Comparison of ENCODE assay signal across 24 cellular contexts in the genomic region with DNA sequence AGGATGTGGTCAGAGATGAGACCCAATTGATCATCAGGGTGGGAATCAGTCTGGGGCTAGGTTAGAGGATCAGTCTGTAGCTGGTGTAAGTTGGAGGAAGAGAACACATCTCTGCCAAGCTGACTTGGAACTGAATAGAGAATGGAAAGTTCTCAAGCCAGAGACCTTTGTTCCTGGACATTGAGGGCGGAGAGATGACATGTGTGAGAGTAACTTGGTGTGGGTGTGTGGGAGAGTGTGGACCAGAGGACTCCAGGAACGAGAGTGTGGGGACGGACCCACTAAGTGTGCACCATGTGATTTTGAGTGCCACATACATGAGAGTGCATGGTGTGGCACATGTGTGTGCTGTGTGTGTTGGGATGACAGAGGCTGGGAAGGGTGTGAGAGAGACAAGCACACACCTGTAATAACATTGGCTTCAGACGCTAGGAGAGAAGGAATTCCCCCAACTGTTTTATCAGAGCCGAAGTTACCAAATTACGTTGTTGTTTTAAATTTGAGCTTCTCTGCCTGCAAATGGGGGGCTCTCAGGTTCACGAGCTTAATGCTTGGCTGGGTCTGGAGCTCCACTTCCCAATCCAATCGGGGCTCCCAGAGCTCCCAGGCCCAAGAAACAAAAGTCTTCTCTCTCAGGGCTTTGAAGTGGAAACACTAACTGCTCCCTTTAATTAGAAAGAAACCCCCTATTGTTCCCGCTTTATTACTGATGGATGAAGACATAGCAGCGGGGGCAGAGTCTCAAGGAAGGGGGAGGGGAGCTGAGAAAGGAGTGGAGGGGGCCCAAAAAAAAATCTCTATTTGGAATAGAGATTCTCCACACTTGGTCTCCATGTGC. TPM values are rescaled to one million over a fixed set of nuclear protein-coding genes. Genes with fewer than 3 reads are reported as not detected.
DNase-seq lines count a peak whose midpoint lies in the region; ATAC-seq and TF ChIP-seq lines count a peak whose summit lies in the region.
"Had no signal": no experiment of that assay in that cellular context is flagged by ENCODE, and none has a peak within 500 bp of the region (broad histone marks: within the 10 kb centered on the region; RNA-seq: fewer than 3 reads in every experiment).

No MANE protein-coding gene starts in this region.

- no peak for TF ChIP-seq CTCF in Caco-2 (IDR thresholded peaks at IDR 0.05; ENCODE audit: insufficient read depth in 1 of 2, low read depth in 1 of 2, low read length in 1 of 2, severe bottlenecking in 1 of 2, unreplicated experiment in 1 of 2)
- no peak for TF ChIP-seq CTCF in WERI-Rb-1 (IDR thresholded peaks at IDR 0.05; ENCODE audit: low read depth, low read length)

- H3K27me3 Mint-ChIP-seq in Caco-2 (ENCODE audit: insufficient read depth, unreplicated experiment) (no peaks in the 10 kb centered on the region), T-helper 17 cell (peaks cover 49% of the 10 kb centered on the region)

- BruUV-seq in Caco-2 (replicated peaks; lab: Mats Ljungman, UMichigan), result no TSS peak

- no peak overlapping the region for H3K23ac ChIP-seq in neuronal stem cell (ENCODE audit: low read depth, low read length, poor library complexity)

- H2BK15ac ChIP-seq in neuronal stem cell (ENCODE audit: low read length), result no peak overlapping the region

- H3K9me3 Mint-ChIP-seq in Caco-2 (ENCODE audit: unreplicated experiment), result no peaks in the 10 kb centered on the region
- H3K9me3 Mint-ChIP-seq: activated CD4-positive, alpha-beta T cell treated with anti-CD3 and anti-CD28 coated beads, Interleukin-2, amount 10 ng/mL, durations not matched to agents 7 days and 5 days; activated naive CD8-positive, alpha-beta T cell treated with anti-CD3 and anti-CD28 coated beads for 36 hours; central memory CD8-positive, alpha-beta T cell; natural killer cell had no signal

- H3K36me3 ChIP-seq in Caco-2 (ENCODE audit: control insufficient read depth, insufficient read depth, low read length) (no peaks in the 10 kb centered on the region), WERI-Rb-1 (no peaks in the 10 kb centered on the region), neuronal stem cell (replicated peaks in 1 of 2; ENCODE audit: control insufficient read depth in 2 of 2, insufficient read depth in 2 of 2, low read length in 2 of 2) (no peaks in the 10 kb centered on the region)
- H3K36me3 ChIP-seq: ascending aorta, uterus had no signal

- H3K14ac ChIP-seq in neuronal stem cell (ENCODE audit: low read length), result no peak overlapping the region

- H3K36me3 Mint-ChIP-seq in Caco-2 (ENCODE audit: insufficient read depth, unreplicated experiment), result peaks cover 7% of the 10 kb centered on the region
- H3K36me3 Mint-ChIP-seq in T-helper 17 cell (ENCODE audit: low read depth), result peaks cover 3% of the 10 kb centered on the region
- H3K36me3 Mint-ChIP-seq: activated naive CD8-positive, alpha-beta T cell treated with anti-CD3 and anti-CD28 coated beads for 36 hours; natural killer cell had no signal

- H2AFZ ChIP-seq in neuronal stem cell (ENCODE audit: low read length), result no peak overlapping the region
- H2AFZ ChIP-seq: GM23248 had no signal

- no peak overlapping the region for H2BK5ac ChIP-seq in neuronal stem cell (ENCODE audit: low read length)

- H2AK5ac ChIP-seq in neuronal stem cell (ENCODE audit: low read depth, low read length), result peak overlapping the region; percentile 50

- H3K4me3 ChIP-seq in Caco-2 (ENCODE audit: low read depth, low read length), result no peak overlapping the region
- H3K4me3 ChIP-seq in WERI-Rb-1 (ENCODE audit: low read depth, low read length), result no peak overlapping the region
- no peak overlapping the region for H3K4me3 ChIP-seq in neuronal stem cell (ENCODE audit: low read length in 2 of 2)
- H3K4me3 ChIP-seq: ascending aorta, GM23248, uterus had no signal

- peak overlapping the region; percentile 84 for H2BK12ac ChIP-seq in neuronal stem cell (ENCODE audit: low read length)

- H3K18ac ChIP-seq in neuronal stem cell (ENCODE audit: low read length), result peak overlapping the region; percentile 89

- no peak overlapping the region for H3K4ac ChIP-seq in neuronal stem cell (ENCODE audit: low read length)

- H3K4me1 Mint-ChIP-seq in Caco-2 (ENCODE audit: low read depth, unreplicated experiment), result peaks cover 44% of the 10 kb centered on the region
- peaks cover 10% of the 10 kb centered on the region for H3K4me1 Mint-ChIP-seq in T-helper 17 cell
- H3K4me1 Mint-ChIP-seq: activated CD4-positive, alpha-beta T cell treated with anti-CD3 and anti-CD28 coated beads, Interleukin-2, amount 10 ng/mL, durations not matched to agents 7 days and 5 days; activated naive CD8-positive, alpha-beta T cell treated with anti-CD3 and anti-CD28 coated beads for 36 hours had no signal

- H3K9me3 ChIP-seq in Caco-2, result no peaks in the 10 kb centered on the region
- no peaks in the 10 kb centered on the region for H3K9me3 ChIP-seq in WERI-Rb-1 (ENCODE audit: severe bottlenecking)
- H3K9me3 ChIP-seq in neuronal stem cell (replicated peaks in 1 of 2; ENCODE audit: control insufficient read depth in 2 of 2, insufficient read depth in 1 of 2, low read depth in 1 of 2, low read length in 2 of 2), result no peaks in the 10 kb centered on the region
- no peaks in the 10 kb centered on the region for H3K9me3 ChIP-seq in T-helper 17 cell (ENCODE audit: control insufficient read depth, low read length, poor library complexity, severe bottlenecking)
- H3K9me3 ChIP-seq: ascending aorta, uterus had no signal

- H3K4me2 ChIP-seq in neuronal stem cell (ENCODE audit: insufficient read depth, low read length, poor library complexity, severe bottlenecking), result no peak overlapping the region
- H3K4me2 ChIP-seq: KMS-11 had no signal

- no peak overlapping the region for H3K9ac ChIP-seq in neuronal stem cell (ENCODE audit: low read depth, low read length, poor library complexity)
- H3K9ac ChIP-seq: GM23248, KMS-11 had no signal

- no peak for DNase-seq in Caco-2
- peak; percentile 3 for DNase-seq in WERI-Rb-1
- DNase-seq in left lobe of liver (ENCODE audit: low spot score), result peak; percentile 61
- DNase-seq in neuronal stem cell (ENCODE audit: low spot score), result no peak
- DNase-seq in pons (ENCODE audit: low spot score), result no peak
- DNase-seq in T-helper 17 cell, result no peak
- no peak for DNase-seq in 8988T
- no peak for DNase-seq in stimulated activated naive CD4-positive, alpha-beta T cell treated with Interleukin-2 at 50 U/mL for 16 hours (lab: John Stamatoyannopoulos, UW)
- DNase-seq: ACHN; activated CD4-positive, alpha-beta T cell treated with anti-CD3 and anti-CD28 coated beads, Interleukin-2, amount 10 ng/mL, durations not matched to agents 7 days and 5 days; activated CD8-positive, alpha-beta memory T cell treated with anti-CD3 and anti-CD28 coated beads, Interleukin-2, amount 50 U/mL, for 4 hours; activated naive CD8-positive, alpha-beta T cell treated with anti-CD3 and anti-CD28 coated beads for 36 hours; C1 segment of cervical spinal cord; Calu3; DND-41; natural killer cell; NCI-H526 treated with DMSO at 0.1 percent for 48 hours; posterior cingulate gyrus; uterus had no signal

- POLR2A ChIA-PET in Caco-2 (lab: Charles Lee), result no interaction called here

- peak overlapping the region; percentile 16 for H2BK120ac ChIP-seq in neuronal stem cell (ENCODE audit: low read depth, low read length)

- CTCF ChIA-PET in Caco-2 (lab: Charles Lee), result interaction anchor here (0.6 kb wide), 1 partner anchor 671 kb away, joined by 3 read pairs; no protein-coding TSS in a partner anchor

- H3K4me1 ChIP-seq in Caco-2 (peaks cover 58% of the 10 kb centered on the region), neuronal stem cell (ENCODE audit: control insufficient read depth in 2 of 2, insufficient read depth in 1 of 2, low read depth in 1 of 2, low read length in 2 of 2) (peaks cover 27 to 39% of the 10 kb centered on the region in 2 donors)
- H3K4me1 ChIP-seq: ascending aorta, uterus had no signal

- peak overlapping the region; percentile 23 for H3K27ac Mint-ChIP-seq in Caco-2 (ENCODE audit: unreplicated experiment)
- H3K27ac Mint-ChIP-seq in T-helper 17 cell, result no peak overlapping the region
- H3K27ac Mint-ChIP-seq: activated CD4-positive, alpha-beta T cell treated with anti-CD3 and anti-CD28 coated beads, Interleukin-2, amount 10 ng/mL, durations not matched to agents 7 days and 5 days; activated naive CD8-positive, alpha-beta T cell treated with anti-CD3 and anti-CD28 coated beads for 36 hours; natural killer cell had no signal

- H3K27ac ChIP-seq in WERI-Rb-1, result no peak overlapping the region
- H3K27ac ChIP-seq in neuronal stem cell (replicated peaks; ENCODE audit: low read length), result peak overlapping the region; percentile 72
- H3K27ac ChIP-seq: ascending aorta, GM23248, KMS-11, uterus had no signal

- no peaks in the 10 kb centered on the region for H3K79me1 ChIP-seq in neuronal stem cell (ENCODE audit: low read depth, low read length)

- intact Hi-C loops in Caco-2 (cut with micrococcal nuclease; ENCODE audit: unreplicated experiment), result no loop called here

- WGBS in neuronal stem cell (ENCODE audit: extremely low coverage in 2 of 2, insufficient read length in 2 of 2, insufficient replicate concordance in 1 of 2), 2 donors, result no CpG with 5 or more reads among the region's 10 CpGs

- peak; percentile 95 for ATAC-seq in left lobe of liver
- no peak for ATAC-seq in T-helper 17 cell
- ATAC-seq: natural killer cell had no signal

- no peaks in the 10 kb centered on the region for H3K27me3 ChIP-seq in Caco-2 (replicated peaks; ENCODE audit: control insufficient read depth, insufficient read depth, low read length)
- no peaks in the 10 kb centered on the region for H3K27me3 ChIP-seq in WERI-Rb-1 (ENCODE audit: insufficient read depth, low read depth, severe bottlenecking)
- H3K27me3 ChIP-seq in neuronal stem cell (ENCODE audit: control insufficient read depth in 3 of 3, insufficient read depth in 3 of 3, low read depth in 1 of 3, low read length in 3 of 3), result no peaks in the 10 kb centered on the region
- H3K27me3 ChIP-seq: ascending aorta, uterus had no signal

- no peak overlapping the region for H4K8ac ChIP-seq in neuronal stem cell (ENCODE audit: low read depth, low read length)

- H4K91ac ChIP-seq in neuronal stem cell (ENCODE audit: low read depth, low read length, poor library complexity), result no peak overlapping the region

- H3K4me3 Mint-ChIP-seq in Caco-2 (ENCODE audit: unreplicated experiment), result no peak overlapping the region
- no peak overlapping the region for H3K4me3 Mint-ChIP-seq in T-helper 17 cell
- H3K4me3 Mint-ChIP-seq: activated CD4-positive, alpha-beta T cell treated with anti-CD3 and anti-CD28 coated beads, Interleukin-2, amount 10 ng/mL, durations not matched to agents 7 days and 5 days; activated naive CD8-positive, alpha-beta T cell treated with anti-CD3 and anti-CD28 coated beads for 36 hours; central memory CD8-positive, alpha-beta T cell; natural killer cell had no signal

RNA-seq across cellular contexts. Expression of a gene that starts 15.8 kb away (rescaled TPM):
- total RNA-seq in Caco-2 (2022) (322 and 339 TPM in 2 replicates), left lobe of liver (14.2 TPM), T-helper 17 cell (1 to 10 TPM in 1 of 2 donors, under 1 TPM in 1; 0.87 to 1.2 TPM)
- 93.5 TPM for polyA plus RNA-seq in neuronal stem cell (2013, experiment 1 of 2)
- polyA plus RNA-seq in neuronal stem cell (2013, experiment 2 of 2), result 92.5 TPM
- total RNA-seq: activated CD4-positive, alpha-beta T cell treated with anti-CD3 and anti-CD28 coated beads, Interleukin-2, amount 10 ng/mL, durations not matched to agents 7 days and 5 days; activated naive CD8-positive, alpha-beta T cell treated with anti-CD3 and anti-CD28 coated beads for 36 hours; T-helper 1 cell treated with Interleukin-12 subunit alpha and Interleukin-12 subunit beta and Interleukin-4 antibody, amounts not matched to agents 30 ng/mL and 1 ng/mL, for 36 hours had no signal

Comparison
In these comparisons a context has a peak if more than half of its experiments do, and no peak if none do; other contexts are left out.
1. DNase-seq: peak in WERI-Rb-1 (single experiment) and left lobe of liver (single experiment); none in Caco-2 (0 of 2), neuronal stem cell (single experiment), pons (single experiment), T-helper 17 cell (0 of 3), 8988T (single experiment) and stimulated activated naive CD4-positive, alpha-beta T cell treated with Interleukin-2 at 50 U/mL for 16 hours (single experiment).
2. RNA of a gene that starts 15.8 kb away (total RNA-seq): 322 to 339 TPM in Caco-2; 14.2 TPM in left lobe of liver (single experiment) and 0.87 to 1.2 TPM in T-helper 17 cell; every median in the first group is over 10 times any median in the second.